In genomic region chr10:16816142-16816541, GRCh38 we compare ENCODE assay signal across 8 cellular contexts. TPM values are rescaled to one million over a fixed set of nuclear protein-coding genes. Genes with fewer than 3 reads are reported as not detected.
DNase-seq lines count a peak whose midpoint lies in the region; ATAC-seq and TF ChIP-seq lines count a peak whose summit lies in the region.

No MANE protein-coding gene starts in this region.

- no peaks in the 10 kb centered on the region for H3K4me1 ChIP-seq in BE2C
- H3K4me1 ChIP-seq in breast epithelium, result peaks cover 0 to 4% of the 10 kb centered on the region in 2 donors

- peak overlapping the region in 9 of 10 donors; percentile 16 to 98 (median 96) for H3K27ac Mint-ChIP-seq in naive thymus-derived CD8-positive, alpha-beta T cell

- H3K27me3 ChIP-seq in BE2C, result no peaks in the 10 kb centered on the region
- no peaks in the 10 kb centered on the region for H3K27me3 ChIP-seq in breast epithelium

- intact Hi-C loops in breast epithelium (cut with DNase I; ENCODE audit: low total_unique reads), result no loop called here

- peaks cover 0 to 3% (median 0%) of the 10 kb centered on the region in 9 donors for H3K9me3 Mint-ChIP-seq in naive thymus-derived CD8-positive, alpha-beta T cell

- ATAC-seq in naive thymus-derived CD8-positive, alpha-beta T cell, result no peak
- ATAC-seq in GM18870 (IDR thresholded peaks at IDR 0.05; ENCODE audit: unreplicated experiment), result no peak
- ATAC-seq in HG03469 (IDR thresholded peaks at IDR 0.05; ENCODE audit: unreplicated experiment), result no peak

- no peak overlapping the region for H3K27ac ChIP-seq in breast epithelium

- H3K4me3 Mint-ChIP-seq in naive thymus-derived CD8-positive, alpha-beta T cell, result peak overlapping the region; percentile 85 to 98 (median 94)

- H3K36me3 Mint-ChIP-seq in naive thymus-derived CD8-positive, alpha-beta T cell, result peaks cover 3 to 31% (median 15%) of the 10 kb centered on the region in 3 donors

- H3K4me3 ChIP-seq in BE2C (ENCODE audit: low read depth, low read length), result peak overlapping the region; percentile 92
- H3K4me3 ChIP-seq in breast epithelium, result peak overlapping the region; percentile 66 to 90 (median 79)

- H3K36me3 ChIP-seq in BE2C (no peaks in the 10 kb centered on the region), breast epithelium (no peaks in the 10 kb centered on the region)

- no peak for DNase-seq in BE2C
- DNase-seq in HuH-7 (ENCODE audit: low spot score), result peak; percentile 24
- DNase-seq in breast epithelium (ENCODE audit: low spot score in 2 of 2), result no peak
- DNase-seq in naive thymus-derived CD8-positive, alpha-beta T cell, result no peak
- no peak for DNase-seq in HT-29 (ENCODE audit: low spot score)
- DNase-seq in NCI-H1436 (lab: John Stamatoyannopoulos, UW), result no peak

- TF ChIP-seq CTCF in BE2C (IDR thresholded peaks at IDR 0.05; ENCODE audit: low read depth, low read length) (no peak), breast epithelium (IDR thresholded peaks at IDR 0.05) (no peak)

- H3K27me3 Mint-ChIP-seq in naive thymus-derived CD8-positive, alpha-beta T cell, result peaks cover 0 to 2% (median 0%) of the 10 kb centered on the region in 5 donors

- no peaks in the 10 kb centered on the region for H3K9me3 ChIP-seq in BE2C
- H3K9me3 ChIP-seq in breast epithelium, result no peaks in the 10 kb centered on the region

- POLR2A ChIA-PET in naive thymus-derived CD8-positive, alpha-beta T cell (lab: Charles Lee), result interaction anchor here (1.0 kb wide), 1 partner anchor 958 kb away, joined by 3 read pairs; no protein-coding TSS in a partner anchor

- no peak for TF ChIP-seq POLR2A in breast epithelium (IDR thresholded peaks at IDR 0.05)

- peaks cover 22 to 58% (median 56%) of the 10 kb centered on the region in 4 donors for H3K4me1 Mint-ChIP-seq in naive thymus-derived CD8-positive, alpha-beta T cell

RNA-seq across cellular contexts. Expression of gene RSU1, which starts 1.1 kb away (rescaled TPM):
- 27.2 TPM for polyA plus RNA-seq in BE2C (2012; ENCODE audit: insufficient read depth, insufficient read length, low read depth)
- 10 to 100 TPM; 60.9 to 74.1 (median 63.6) TPM for total RNA-seq in breast epithelium
- 10 to 100 TPM; 57.8 to 64.6 TPM for total RNA-seq in naive thymus-derived CD8-positive, alpha-beta T cell
- 100 to 1,000 TPM; 127 to 149 (median 138) TPM for polyA plus RNA-seq in naive thymus-derived CD8-positive, alpha-beta T cell
- 9.5 and 13.3 TPM in 2 replicates for total RNA-seq in HT-29 (2014; rRNA removed; shearing (Covaris generic))
